Comparison of ENCODE assay signal across 9 cellular contexts in the genomic region with DNA sequence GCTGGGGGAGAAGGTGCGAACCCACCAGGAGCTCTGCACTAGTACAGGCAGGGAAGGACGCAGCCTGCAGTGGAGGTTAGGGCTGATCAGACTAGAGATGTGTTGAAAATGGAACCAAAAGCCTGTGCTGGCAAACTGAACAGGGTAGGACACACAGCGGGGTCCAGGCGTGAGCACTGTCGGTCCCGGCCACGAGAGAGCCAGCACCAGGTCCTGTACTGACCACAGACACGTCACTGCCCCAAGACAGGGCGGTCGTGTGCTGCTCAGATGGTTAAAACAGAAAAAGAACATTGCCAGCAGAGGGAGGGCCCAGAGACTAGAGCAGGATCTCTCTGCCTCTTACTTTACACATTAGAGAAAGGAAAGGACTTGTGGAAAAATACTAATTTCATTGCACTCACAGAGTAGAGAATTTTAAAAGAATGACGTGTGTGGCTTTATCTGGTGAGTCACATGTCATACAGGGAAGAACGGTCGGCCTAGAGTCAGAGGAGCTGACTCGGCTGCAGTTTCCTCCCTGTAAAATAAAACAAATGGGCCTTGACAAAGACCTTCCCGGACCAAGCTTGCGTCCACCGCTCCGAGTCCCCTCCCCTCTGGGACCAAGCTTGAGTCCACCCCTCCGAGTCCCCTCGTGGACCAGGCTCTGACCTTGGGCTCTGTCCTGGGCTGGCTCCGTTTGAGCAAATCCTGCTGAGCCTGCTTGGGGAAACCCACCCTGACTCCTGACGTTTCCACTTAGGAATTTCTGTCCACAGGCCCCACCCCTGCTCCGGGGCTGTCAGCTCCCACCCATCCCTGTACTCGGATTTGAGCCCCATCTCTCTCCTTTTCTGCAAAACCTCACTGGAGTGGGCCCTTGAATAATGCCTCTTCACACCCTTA. TPM values are rescaled to one million over a fixed set of nuclear protein-coding genes. Genes with fewer than 3 reads are reported as not detected.
DNase-seq lines count a peak whose midpoint lies in the region; ATAC-seq and TF ChIP-seq lines count a peak whose summit lies in the region.
"Had no signal": no experiment of that assay in that cellular context is flagged by ENCODE, and none has a peak within 500 bp of the region (broad histone marks: within the 10 kb centered on the region; RNA-seq: fewer than 3 reads in every experiment).

No MANE protein-coding gene starts in this region.

- no peaks in the 10 kb centered on the region for H3K4me1 ChIP-seq in CD4-positive, CD25-positive, alpha-beta regulatory T cell (ENCODE audit: control insufficient read depth, insufficient read depth, low read length, poor library complexity, severe bottlenecking)
- H3K4me1 ChIP-seq in cardiac muscle cell (ENCODE audit: low read depth): peaks cover 8% of the 10 kb centered on the region

- no peaks in the 10 kb centered on the region for H3K9me3 ChIP-seq in CD4-positive, CD25-positive, alpha-beta regulatory T cell (ENCODE audit: control insufficient read depth in 2 of 2, low read length in 2 of 2)
- H3K9me3 ChIP-seq in cardiac muscle cell (ENCODE audit: low read depth): no peaks in the 10 kb centered on the region

- H3K27me3 ChIP-seq in CD4-positive, CD25-positive, alpha-beta regulatory T cell (ENCODE audit: control insufficient read depth, insufficient read depth, low read length): no peaks in the 10 kb centered on the region
- no peaks in the 10 kb centered on the region for H3K27me3 ChIP-seq in cardiac muscle cell

- TF ChIP-seq CTCF in cardiac muscle cell (IDR thresholded peaks at IDR 0.05; ENCODE audit: low read depth, low read length) (peak; percentile 20), progenitor cell of endocrine pancreas (IDR thresholded peaks at IDR 0.05; ENCODE audit: unreplicated experiment) (no peak)

- ATAC-seq in CD4-positive, CD25-positive, alpha-beta regulatory T cell (ENCODE audit: low read depth in 2 of 2): no peak
- ATAC-seq in HG03354 (IDR thresholded peaks at IDR 0.05; ENCODE audit: poor library complexity, severe bottlenecking, unreplicated experiment) (peak; percentile 66), GM21447 (IDR thresholded peaks at IDR 0.05; ENCODE audit: unreplicated experiment) (no peak), GM18861 (IDR thresholded peaks at IDR 0.05; ENCODE audit: unreplicated experiment) (no peak)
- peak; percentile 69 to 86 for ATAC-seq in activated naive CD4-positive, alpha-beta T cell treated with anti-CD3 and anti-CD28 coated beads, Interleukin-2, amount 50 U/mL, for 72 hours

- peak overlapping the region; percentile 9 to 67 (median 40) for H3K4me3 Mint-ChIP-seq in CD4-positive, CD25-positive, alpha-beta regulatory T cell
- peak overlapping the region; percentile 32 for H3K4me3 Mint-ChIP-seq in progenitor cell of endocrine pancreas (ENCODE audit: low read depth)

- peak overlapping the region in 2 of 3 donors; percentile 63 to 71 for H3K27ac Mint-ChIP-seq in CD4-positive, CD25-positive, alpha-beta regulatory T cell
- H3K27ac Mint-ChIP-seq in activated naive CD4-positive, alpha-beta T cell treated with anti-CD3 and anti-CD28 coated beads, Interleukin-2, amount 50 U/mL, for 72 hours: peak overlapping the region; percentile 76 to 87
- H3K27ac Mint-ChIP-seq in progenitor cell of endocrine pancreas: peak overlapping the region; percentile 96

- H3K4me1 Mint-ChIP-seq in CD4-positive, CD25-positive, alpha-beta regulatory T cell: peaks cover 0 to 5% (median 0%) of the 10 kb centered on the region in 4 donors
- H3K4me1 Mint-ChIP-seq in progenitor cell of endocrine pancreas (ENCODE audit: low read depth): peaks cover 11% of the 10 kb centered on the region

- peaks cover 7% of the 10 kb centered on the region for H3K36me3 Mint-ChIP-seq in CD4-positive, CD25-positive, alpha-beta regulatory T cell
- H3K36me3 Mint-ChIP-seq in activated naive CD4-positive, alpha-beta T cell treated with anti-CD3 and anti-CD28 coated beads, Interleukin-2, amount 50 U/mL, for 72 hours: peaks cover 0 to 7% of the 10 kb centered on the region in 2 donors
- peaks cover 4% of the 10 kb centered on the region for H3K36me3 Mint-ChIP-seq in progenitor cell of endocrine pancreas (ENCODE audit: insufficient read depth)

- H3K27me3 Mint-ChIP-seq in CD4-positive, CD25-positive, alpha-beta regulatory T cell: no peaks in the 10 kb centered on the region
- H3K27me3 Mint-ChIP-seq in progenitor cell of endocrine pancreas: no peaks in the 10 kb centered on the region

- no peak overlapping the region for H3K27ac ChIP-seq in CD4-positive, CD25-positive, alpha-beta regulatory T cell (ENCODE audit: insufficient read depth, low read length, poor library complexity, severe bottlenecking)
- H3K27ac ChIP-seq in cardiac muscle cell: peak overlapping the region; percentile 58
- H3K27ac ChIP-seq: HL-60 had no signal

- no peak for DNase-seq in CD4-positive, CD25-positive, alpha-beta regulatory T cell
- no peak for DNase-seq in activated naive CD4-positive, alpha-beta T cell treated with anti-CD3 and anti-CD28 coated beads, Interleukin-2, amount 50 U/mL, for 72 hours (ENCODE audit: low spot score in 2 of 2)
- DNase-seq in cardiac muscle cell (ENCODE audit: low read depth in 1 of 2, low spot score in 1 of 2) (peak in 1 of 2 donors; percentile 87), progenitor cell of endocrine pancreas (ENCODE audit: low spot score, unreplicated experiment) (no peak), NCI-H524 treated with DMSO at 0.1 percent for 48 hours (lab: John Stamatoyannopoulos, UW) (no peak)

- H3K36me3 ChIP-seq in CD4-positive, CD25-positive, alpha-beta regulatory T cell (ENCODE audit: control insufficient read depth, insufficient read depth, low read length): peaks cover 14% of the 10 kb centered on the region
- H3K36me3 ChIP-seq in cardiac muscle cell: no peaks in the 10 kb centered on the region

- no peaks in the 10 kb centered on the region for H3K9me3 Mint-ChIP-seq in CD4-positive, CD25-positive, alpha-beta regulatory T cell
- H3K9me3 Mint-ChIP-seq in activated naive CD4-positive, alpha-beta T cell treated with anti-CD3 and anti-CD28 coated beads, Interleukin-2, amount 50 U/mL, for 72 hours: no peaks in the 10 kb centered on the region
- H3K9me3 Mint-ChIP-seq in progenitor cell of endocrine pancreas (ENCODE audit: low read depth): no peaks in the 10 kb centered on the region

- no peak overlapping the region for H3K4me3 ChIP-seq in CD4-positive, CD25-positive, alpha-beta regulatory T cell (ENCODE audit: low read depth, low read length)
- no peak overlapping the region for H3K4me3 ChIP-seq in cardiac muscle cell

RNA-seq across cellular contexts. Expression of a gene that starts 16.7 kb away (rescaled TPM):
- 21.2 TPM for total RNA-seq in CD4-positive, CD25-positive, alpha-beta regulatory T cell
- polyA plus RNA-seq in CD4-positive, CD25-positive, alpha-beta regulatory T cell: 10 to 100 TPM; 41.7 to 52.4 (median 49.9) TPM
- total RNA-seq in activated naive CD4-positive, alpha-beta T cell treated with anti-CD3 and anti-CD28 coated beads, Interleukin-2, amount 50 U/mL, for 72 hours: 10 to 100 TPM; 29.3 to 39.3 TPM
- total RNA-seq in cardiac muscle cell (15.3 and 26.5 TPM in 2 replicates), progenitor cell of endocrine pancreas (41.8 and 46.6 TPM in 2 replicates)
- 30.3 and 65.9 TPM in 2 replicates for polyA plus RNA-seq in cardiac muscle cell

RNA-seq across cellular contexts. Expression of a gene that starts 22.1 kb away (rescaled TPM):
- total RNA-seq in CD4-positive, CD25-positive, alpha-beta regulatory T cell: 30.3 TPM
- 10 to 100 TPM; 29.7 to 33.2 (median 31.8) TPM for polyA plus RNA-seq in CD4-positive, CD25-positive, alpha-beta regulatory T cell
- total RNA-seq in activated naive CD4-positive, alpha-beta T cell treated with anti-CD3 and anti-CD28 coated beads, Interleukin-2, amount 50 U/mL, for 72 hours: 10 to 100 TPM; 18.3 to 21.9 TPM
- total RNA-seq in cardiac muscle cell (24.3 and 24.5 TPM in 2 replicates), progenitor cell of endocrine pancreas (18.5 and 21.8 TPM in 2 replicates)
- 34.9 and 41.5 TPM in 2 replicates for polyA plus RNA-seq in cardiac muscle cell

RNA-seq across cellular contexts. Expression of a gene that starts 39.0 kb away (rescaled TPM):
- 1,337 TPM for total RNA-seq in CD4-positive, CD25-positive, alpha-beta regulatory T cell
- 1,000 to 10,000 TPM in 3 of 4 donors, 100 to 1,000 TPM in 1; 912 to 1,324 (median 1,217) TPM for polyA plus RNA-seq in CD4-positive, CD25-positive, alpha-beta regulatory T cell
- total RNA-seq in activated naive CD4-positive, alpha-beta T cell treated with anti-CD3 and anti-CD28 coated beads, Interleukin-2, amount 50 U/mL, for 72 hours: 1,000 to 10,000 TPM; 1,548 to 2,231 TPM
- total RNA-seq in cardiac muscle cell (2,923 and 3,227 TPM in 2 replicates), progenitor cell of endocrine pancreas (1,422 and 1,517 TPM in 2 replicates)
- polyA plus RNA-seq in cardiac muscle cell: 487 and 521 TPM in 2 replicates

RNA-seq across cellular contexts. Expression of a gene that starts 58.9 kb away (rescaled TPM):
- not detected for total RNA-seq in CD4-positive, CD25-positive, alpha-beta regulatory T cell
- polyA plus RNA-seq in CD4-positive, CD25-positive, alpha-beta regulatory T cell: not detected
- not detected for total RNA-seq in activated naive CD4-positive, alpha-beta T cell treated with anti-CD3 and anti-CD28 coated beads, Interleukin-2, amount 50 U/mL, for 72 hours
- total RNA-seq in cardiac muscle cell: 4.7 and 5.4 TPM in 2 replicates
- polyA plus RNA-seq in cardiac muscle cell: 5.1 and 5.8 TPM in 2 replicates
- total RNA-seq in progenitor cell of endocrine pancreas: not detected in 2 replicates

Comparison
In these comparisons a context has a peak if more than half of its experiments do, and no peak if none do; other contexts are left out.
1. ATAC-seq: peak in HG03354 (single experiment) and activated naive CD4-positive, alpha-beta T cell treated with anti-CD3 and anti-CD28 coated beads, Interleukin-2, amount 50 U/mL, for 72 hours (2 of 2); none in CD4-positive, CD25-positive, alpha-beta regulatory T cell (0 of 2), GM21447 (single experiment) and GM18861 (single experiment).
2. Peak in every context shown above with its lines, with median percentiles within 50 percentile points of each other: H3K27ac Mint-ChIP-seq.